ENCODE assay signal across 9 cellular contexts in the genomic region with DNA sequence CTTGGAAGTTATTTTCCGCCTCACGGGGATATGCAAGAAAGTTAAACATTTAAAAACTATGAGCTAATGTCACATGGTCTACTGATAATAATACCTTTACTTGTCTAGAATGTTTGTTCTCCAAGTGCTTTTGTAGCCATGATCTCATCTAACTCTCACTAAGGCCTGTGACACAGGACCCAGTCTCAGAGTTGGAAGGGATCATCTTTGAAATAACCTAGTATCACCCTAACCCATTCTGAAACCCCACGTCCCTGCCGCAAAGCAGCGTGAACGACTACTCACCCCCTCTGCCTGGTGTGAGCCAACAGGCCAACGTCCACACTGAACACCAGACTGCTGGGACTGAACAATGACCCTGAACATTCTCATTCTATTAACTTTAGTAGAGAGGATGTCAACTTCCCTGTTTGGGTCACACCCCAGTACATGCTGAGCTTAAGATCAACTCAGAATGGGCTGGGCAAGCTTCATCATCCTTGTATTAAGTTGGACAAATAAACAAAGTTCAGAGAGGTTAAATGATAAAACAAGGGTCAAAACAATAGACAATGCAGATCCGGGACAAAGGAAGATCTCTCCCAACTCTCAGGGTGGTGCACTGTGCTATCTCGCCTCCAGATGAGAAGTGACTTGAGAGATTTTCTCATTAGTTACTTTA. TPM values are rescaled to one million over a fixed set of nuclear protein-coding genes. Genes with fewer than 3 reads are reported as not detected.
DNase-seq lines count a peak whose midpoint lies in the region; ATAC-seq, FAIRE-seq and TF ChIP-seq lines count a peak whose summit lies in the region.
"Had no signal": no experiment of that assay in that cellular context is flagged by ENCODE, and none has a peak within 500 bp of the region (broad histone marks: within the 10 kb centered on the region; RNA-seq: fewer than 3 reads in every experiment).

No MANE protein-coding gene starts in this region.

- no peak overlapping the region for H3K27ac ChIP-seq in CD4-positive, CD25-positive, alpha-beta regulatory T cell (ENCODE audit: insufficient read depth, low read length, poor library complexity, severe bottlenecking)
- H3K27ac ChIP-seq in esophagus squamous epithelium (peak overlapping the region; percentile 77 to 90 (median 86)), pancreas (peak overlapping the region; percentile 80 to 92 (median 92)), ovary (peak overlapping the region in 1 of 2 donors; percentile 73)

- peaks cover 6 to 37% (median 22%) of the 10 kb centered on the region in 4 donors for H3K4me1 Mint-ChIP-seq in CD4-positive, CD25-positive, alpha-beta regulatory T cell

- peaks cover 35% of the 10 kb centered on the region for H3K36me3 Mint-ChIP-seq in CD4-positive, CD25-positive, alpha-beta regulatory T cell

- H3K9me3 Mint-ChIP-seq in CD4-positive, CD25-positive, alpha-beta regulatory T cell: no peaks in the 10 kb centered on the region

- no peak for TF ChIP-seq EP300 in ovary (IDR thresholded peaks at IDR 0.05)

- TF ChIP-seq POLR2A in esophagus squamous epithelium (IDR thresholded peaks at IDR 0.05) (no peak), ovary (IDR thresholded peaks at IDR 0.05) (no peak)

- no peak for DNase-seq in CD4-positive, CD25-positive, alpha-beta regulatory T cell
- peak; percentile 62 for DNase-seq in RCC 7860 (ENCODE audit: low spot score)
- no peak for DNase-seq in esophagus squamous epithelium (lab: John Stamatoyannopoulos, UW)
- peak in 4 of 6 donors; percentile 41 to 59 (median 46) for DNase-seq in pancreas
- DNase-seq in NCI-H526 (lab: John Stamatoyannopoulos, UW): no peak
- no peak for DNase-seq in ovary
- DNase-seq: NCI-H146 had no signal

- peak overlapping the region in 2 of 3 donors; percentile 6 to 70 for H3K27ac Mint-ChIP-seq in CD4-positive, CD25-positive, alpha-beta regulatory T cell

- FAIRE-seq in RCC 7860 (lab: Jason Lieb, UNC) (no peak), pancreas (lab: Jason Lieb, UNC) (no peak)

- peaks cover 9% of the 10 kb centered on the region for H3K4me1 ChIP-seq in CD4-positive, CD25-positive, alpha-beta regulatory T cell (ENCODE audit: control insufficient read depth, insufficient read depth, low read length, poor library complexity, severe bottlenecking)
- H3K4me1 ChIP-seq in esophagus squamous epithelium: peaks cover 17 to 53% (median 22%) of the 10 kb centered on the region in 3 donors
- H3K4me1 ChIP-seq in pancreas: peaks cover 47 to 63% (median 60%) of the 10 kb centered on the region in 3 donors
- peaks cover 2% of the 10 kb centered on the region for H3K4me1 ChIP-seq in ovary (ENCODE audit: insufficient read depth)

- TF ChIP-seq CTCF in esophagus squamous epithelium (IDR thresholded peaks at IDR 0.05) (no peak), pancreas (IDR thresholded peaks at IDR 0.05) (no peak), ovary (IDR thresholded peaks at IDR 0.05) (no peak)

- H3K27me3 ChIP-seq in CD4-positive, CD25-positive, alpha-beta regulatory T cell (ENCODE audit: control insufficient read depth, insufficient read depth, low read length): no peaks in the 10 kb centered on the region
- H3K27me3 ChIP-seq in esophagus squamous epithelium (peaks cover 0 to 16% (median 0%) of the 10 kb centered on the region in 4 donors), pancreas (no peaks in the 10 kb centered on the region), ovary (no peaks in the 10 kb centered on the region)

- no peaks in the 10 kb centered on the region for H3K27me3 Mint-ChIP-seq in CD4-positive, CD25-positive, alpha-beta regulatory T cell

- intact Hi-C loops in esophagus squamous epithelium (cut with DNase I): no loop called here
- intact Hi-C loops in pancreas (cut with DNase I): loop anchor here in 2 of 3 donors (10.0 kb wide), 1 partner anchor 51 kb away; a partner anchor contains a TSS
- intact Hi-C loops in ovary (cut with DNase I): loop anchor here in 2 of 4 donors (5.0 to 10.0 kb wide), 2 partner anchors 39 to 71 kb away; no protein-coding TSS in a partner anchor

- no peak overlapping the region for H3K4me3 ChIP-seq in CD4-positive, CD25-positive, alpha-beta regulatory T cell (ENCODE audit: low read depth, low read length)
- H3K4me3 ChIP-seq in esophagus squamous epithelium (no peak overlapping the region), pancreas (no peak overlapping the region), ovary (no peak overlapping the region)

- ATAC-seq in CD4-positive, CD25-positive, alpha-beta regulatory T cell (ENCODE audit: low read depth in 2 of 2): no peak
- peak; percentile 43 to 61 (median 55) for ATAC-seq in pancreas
- ATAC-seq in HG03442 (IDR thresholded peaks at IDR 0.05; ENCODE audit: unreplicated experiment): no peak
- ATAC-seq in HG03097 (IDR thresholded peaks at IDR 0.05; ENCODE audit: low FRiP score, unreplicated experiment): no peak

- peaks cover 36% of the 10 kb centered on the region for H3K36me3 ChIP-seq in CD4-positive, CD25-positive, alpha-beta regulatory T cell (ENCODE audit: control insufficient read depth, insufficient read depth, low read length)
- peaks cover 0 to 29% (median 0%) of the 10 kb centered on the region in 3 donors for H3K36me3 ChIP-seq in esophagus squamous epithelium
- peaks cover 0 to 9% (median 0%) of the 10 kb centered on the region in 3 donors for H3K36me3 ChIP-seq in pancreas
- H3K36me3 ChIP-seq in ovary: no peaks in the 10 kb centered on the region

- whole genome bisulfite sequencing in esophagus squamous epithelium, 2 donors: 36 to 48% methylated on average over 7 to 9 of the region's 9 CpGs
- 31% methylated on average over 9 of the region's 9 CpGs for WGBS in pancreas, 2 donors
- 76 to 82% (median 78%) methylated on average over 9 of the region's 9 CpGs for WGBS in ovary, 3 donors

- H3K9me3 ChIP-seq in CD4-positive, CD25-positive, alpha-beta regulatory T cell (ENCODE audit: control insufficient read depth in 2 of 2, low read length in 2 of 2): no peaks in the 10 kb centered on the region
- H3K9me3 ChIP-seq in esophagus squamous epithelium: no peaks in the 10 kb centered on the region
- no peaks in the 10 kb centered on the region for H3K9me3 ChIP-seq in pancreas
- H3K9me3 ChIP-seq in ovary: no peaks in the 10 kb centered on the region

- H3K4me3 Mint-ChIP-seq in CD4-positive, CD25-positive, alpha-beta regulatory T cell: no peak overlapping the region

RNA-seq across cellular contexts. Expression of a gene that starts 54.8 kb away (rescaled TPM):
- total RNA-seq in CD4-positive, CD25-positive, alpha-beta regulatory T cell: 0.44 TPM
- under 1 TPM in 2 of 4 donors, not detected in 2; 0.27 to 0.38 TPM for polyA plus RNA-seq in CD4-positive, CD25-positive, alpha-beta regulatory T cell
- total RNA-seq in esophagus squamous epithelium: 10 to 100 TPM; 26.8 to 51.9 (median 32.1) TPM
- total RNA-seq in pancreas: 10 to 100 TPM; 30.1 to 56.9 (median 40.4) TPM
- polyA plus RNA-seq in pancreas: 10 to 100 TPM; 60.1 to 66.7 TPM
- 10 to 100 TPM; 22.2 to 90.2 (median 47.4) TPM for total RNA-seq in ovary
- 10 to 100 TPM in 1 of 2 donors, 1 to 10 TPM in 1; 2.4 to 30.3 TPM for polyA plus RNA-seq in ovary

Comparison
In these comparisons a context has a peak if more than half of its experiments do, and no peak if none do; other contexts are left out.
1. ATAC-seq: peak in pancreas (4 of 4); none in CD4-positive, CD25-positive, alpha-beta regulatory T cell (0 of 2), HG03442 (single experiment) and HG03097 (single experiment).
2. DNase-seq: peak in RCC 7860 (single experiment) and pancreas (4 of 6); none in CD4-positive, CD25-positive, alpha-beta regulatory T cell (0 of 3), esophagus squamous epithelium (single experiment), NCI-H526 (0 of 2) and ovary (0 of 5).
3. RNA of a gene that starts 54.8 kb away (total RNA-seq): 22.2 to 90.2 TPM in ovary, 30.1 to 56.9 TPM in pancreas and 26.8 to 51.9 TPM in esophagus squamous epithelium; 0.44 TPM in CD4-positive, CD25-positive, alpha-beta regulatory T cell (single experiment); every median in the first group is over 10 times any median in the second.